8 cellular contexts compared by ENCODE assay signal in the genomic region with DNA sequence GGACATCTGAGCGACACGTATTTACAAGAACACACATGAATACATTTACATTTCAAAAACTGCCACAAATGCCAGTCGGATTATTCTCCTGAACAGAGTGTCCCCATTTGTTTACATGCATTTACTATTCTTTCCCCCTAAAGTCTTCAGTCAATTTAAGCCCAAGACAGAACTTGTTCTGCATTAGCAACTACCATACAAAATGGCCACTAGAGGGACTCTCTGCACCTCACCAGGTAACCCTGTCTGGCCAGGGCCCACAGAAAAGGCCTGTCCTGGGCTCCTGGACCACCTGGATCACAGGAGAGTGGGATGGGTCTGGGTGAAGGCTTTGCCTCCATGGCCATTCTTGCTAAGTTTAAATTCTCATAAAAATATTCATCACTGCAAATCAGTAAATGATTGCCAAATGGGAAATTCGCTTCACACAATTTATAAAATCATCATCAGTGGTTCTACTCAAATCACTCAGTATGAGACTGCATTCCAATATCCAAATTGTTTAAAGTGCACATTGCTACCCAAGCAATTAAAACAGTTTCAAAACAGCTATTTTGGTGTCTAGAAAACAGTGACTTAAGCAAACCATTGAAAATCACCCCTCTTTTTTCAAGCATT. TPM values are rescaled to one million over a fixed set of nuclear protein-coding genes. Genes with fewer than 3 reads are reported as not detected.
DNase-seq lines count a peak whose midpoint lies in the region; ATAC-seq and TF ChIP-seq lines count a peak whose summit lies in the region.

No MANE protein-coding gene starts in this region.

- no peaks in the 10 kb centered on the region for H3K27me3 ChIP-seq in effector memory CD4-positive, alpha-beta T cell (replicated peaks; ENCODE audit: control insufficient read depth, insufficient read depth, low read length, poor library complexity, severe bottlenecking)

- H3K9me3 Mint-ChIP-seq in activated CD8-positive, alpha-beta memory T cell treated with anti-CD3 and anti-CD28 coated beads, Interleukin-2, amount 10 ng/mL, durations not matched to agents 7 days and 5 days (ENCODE audit: low read depth) = no peaks in the 10 kb centered on the region

- peak; percentile 73 for ATAC-seq in activated CD8-positive, alpha-beta memory T cell treated with anti-CD3 and anti-CD28 coated beads, Interleukin-2, amount 10 ng/mL, durations not matched to agents 7 days and 5 days

- peak; percentile 87 for TF ChIP-seq CTCF in retinal pigment epithelial cell (conservative IDR thresholded peaks at IDR 0.05; ENCODE audit: low read depth, low read length)

- no peaks in the 10 kb centered on the region for H3K4me1 ChIP-seq in effector memory CD4-positive, alpha-beta T cell (ENCODE audit: control insufficient read depth, insufficient read depth, low read length, poor library complexity, severe bottlenecking)

- H3K4me3 Mint-ChIP-seq in activated CD8-positive, alpha-beta memory T cell treated with anti-CD3 and anti-CD28 coated beads, Interleukin-2, amount 10 ng/mL, durations not matched to agents 7 days and 5 days = no peak overlapping the region

- no peaks in the 10 kb centered on the region for H3K9me3 ChIP-seq in effector memory CD4-positive, alpha-beta T cell (ENCODE audit: control insufficient read depth, low read length)

- no peak overlapping the region for H3K27ac ChIP-seq in effector memory CD4-positive, alpha-beta T cell (ENCODE audit: insufficient read depth, low read length, poor library complexity, severe bottlenecking)

- DNase-seq in activated CD8-positive, alpha-beta memory T cell treated with anti-CD3 and anti-CD28 coated beads, Interleukin-2, amount 10 ng/mL, durations not matched to agents 7 days and 5 days = no peak
- DNase-seq in activated CD8-positive, alpha-beta memory T cell treated with anti-CD3 and anti-CD28 coated beads, Interleukin-2, amount 50 U/mL, for 4 hours = no peak
- DNase-seq in LHCN-M2 (ENCODE audit: low read depth) = peak; percentile 35
- peak; percentile 58 for DNase-seq in SW480 (ENCODE audit: low spot score)
- peak; percentile 23 for DNase-seq in fibroblast of the conjunctiva (ENCODE audit: low read depth)
- no peak for DNase-seq in retinal pigment epithelial cell (ENCODE audit: low read depth)
- DNase-seq in effector memory CD4-positive, alpha-beta T cell = no peak
- DNase-seq in GOT3 (lab: John Stamatoyannopoulos, UW) = no peak

- no peaks in the 10 kb centered on the region for H3K36me3 Mint-ChIP-seq in activated CD8-positive, alpha-beta memory T cell treated with anti-CD3 and anti-CD28 coated beads, Interleukin-2, amount 10 ng/mL, durations not matched to agents 7 days and 5 days

- H3K4me3 ChIP-seq in retinal pigment epithelial cell (ENCODE audit: low read length) = no peak overlapping the region
- H3K4me3 ChIP-seq in effector memory CD4-positive, alpha-beta T cell (ENCODE audit: insufficient read depth, low read depth, low read length, poor library complexity, severe bottlenecking) = no peak overlapping the region

- H3K27ac Mint-ChIP-seq in activated CD8-positive, alpha-beta memory T cell treated with anti-CD3 and anti-CD28 coated beads, Interleukin-2, amount 10 ng/mL, durations not matched to agents 7 days and 5 days = no peak overlapping the region

- no peaks in the 10 kb centered on the region for H3K4me1 Mint-ChIP-seq in activated CD8-positive, alpha-beta memory T cell treated with anti-CD3 and anti-CD28 coated beads, Interleukin-2, amount 10 ng/mL, durations not matched to agents 7 days and 5 days

- CTCF ChIA-PET in activated CD8-positive, alpha-beta memory T cell treated with anti-CD3 and anti-CD28 coated beads, Interleukin-2, amount 10 ng/mL, durations not matched to agents 7 days and 5 days (lab: Charles Lee) = interaction anchor here (0.9 to 1.8 kb wide), 3 partner anchors 144 to 603 kb away, joined by 3 to 4 read pairs (median 3); no protein-coding TSS in a partner anchor

- H3K36me3 ChIP-seq in effector memory CD4-positive, alpha-beta T cell (ENCODE audit: control insufficient read depth, insufficient read depth, low read length) = peaks cover 19% of the 10 kb centered on the region

- no peaks in the 10 kb centered on the region for H3K27me3 Mint-ChIP-seq in activated CD8-positive, alpha-beta memory T cell treated with anti-CD3 and anti-CD28 coated beads, Interleukin-2, amount 10 ng/mL, durations not matched to agents 7 days and 5 days

RNA-seq across cellular contexts. Expression of gene GUCA2A, which starts 12.5 kb away (rescaled TPM):
- not detected for total RNA-seq in activated CD8-positive, alpha-beta memory T cell treated with anti-CD3 and anti-CD28 coated beads, Interleukin-2, amount 10 ng/mL, durations not matched to agents 7 days and 5 days
- not detected in 2 replicates for total RNA-seq in LHCN-M2 (2014; rRNA removed)
- polyA plus RNA-seq in LHCN-M2 (2012) = not detected

RNA-seq across cellular contexts. Expression of gene GUCA2B, which starts 23.8 kb away (rescaled TPM):
- not detected for total RNA-seq in activated CD8-positive, alpha-beta memory T cell treated with anti-CD3 and anti-CD28 coated beads, Interleukin-2, amount 10 ng/mL, durations not matched to agents 7 days and 5 days
- total RNA-seq in LHCN-M2 (2014; rRNA removed) = not detected in 2 replicates
- not detected for polyA plus RNA-seq in LHCN-M2 (2012)

Comparison
In these comparisons a context has a peak if more than half of its experiments do, and no peak if none do; other contexts are left out.
1. DNase-seq: peak in LHCN-M2 (single experiment), SW480 (single experiment) and fibroblast of the conjunctiva (single experiment); none in activated CD8-positive, alpha-beta memory T cell treated with anti-CD3 and anti-CD28 coated beads, Interleukin-2, amount 10 ng/mL, durations not matched to agents 7 days and 5 days (single experiment), activated CD8-positive, alpha-beta memory T cell treated with anti-CD3 and anti-CD28 coated beads, Interleukin-2, amount 50 U/mL, for 4 hours (single experiment), retinal pigment epithelial cell (single experiment), effector memory CD4-positive, alpha-beta T cell (0 of 3) and GOT3 (single experiment).